10 cellular contexts compared by ENCODE assay signal in genomic region chr6:149043476-149044130, GRCh38.
A peak's percentile ranks its signal among the peaks of the same experiment; 100 is the strongest.
DNase-seq lines count a peak whose midpoint lies in the region; ATAC-seq and TF ChIP-seq lines count a peak whose summit lies in the region.
"Had no signal": no experiment of that assay in that cellular context is flagged by ENCODE, and none has a peak within 500 bp of the region (broad histone marks: within the 10 kb centered on the region; RNA-seq: fewer than 3 reads in every experiment).

No MANE protein-coding gene starts in this region.

- H3K27ac ChIP-seq in C4-2B (no peak overlapping the region), caudate nucleus (ENCODE audit: low read depth, low read length) (no peak overlapping the region), testis (no peak overlapping the region)
- H3K27ac ChIP-seq: epithelial cell of prostate, SK-N-MC had no signal

- H3K4me3 ChIP-seq in foreskin fibroblast (ENCODE audit: low read depth in 1 of 2, low read length in 2 of 2) (no peak overlapping the region), testis (no peak overlapping the region)
- H3K4me3 ChIP-seq: SK-N-MC had no signal

- in situ Hi-C loops in GM13977 (cut with MboI; ENCODE audit: low pct_unique_long_range_greater_than_20kb, low sequenced_read_pairs, unreplicated experiment), result no loop called here

- TF ChIP-seq POLR2A in testis (IDR thresholded peaks at IDR 0.05), result no peak

- no peaks in the 10 kb centered on the region for H3K27me3 ChIP-seq in testis

- TF ChIP-seq CTCF in C4-2B (conservative IDR thresholded peaks at IDR 0.05) (peak; percentile 62), GM13977 (IDR thresholded peaks at IDR 0.05; ENCODE audit: extremely low read depth, insufficient read depth, missing control alignments) (peak; percentile 46), foreskin fibroblast (IDR thresholded peaks at IDR 0.05; ENCODE audit: low read depth, low read length) (peak; percentile 30), testis (IDR thresholded peaks at IDR 0.05) (peak in 1 of 3 experiments; percentile 24)

- H3K36me3 ChIP-seq in testis (ENCODE audit: low read depth, missing control alignments), result no peaks in the 10 kb centered on the region

- ATAC-seq in SK-N-SH treated with all-trans-retinoic acid at 6 μM for 48 hours, result peak; percentile 83

- WGBS in testis, 2 donors, result 89 to 93% methylated on average over 8 to 10 of the region's 10 CpGs

- no peaks in the 10 kb centered on the region for H3K9me3 ChIP-seq in testis

- no peak for DNase-seq in GM13977 (ENCODE audit: low spot score)
- peak in 1 of 2 donors; percentile 45 for DNase-seq in foreskin fibroblast
- DNase-seq in caudate nucleus (lab: John Stamatoyannopoulos, UW), result no peak
- no peak for DNase-seq in kidney tubule cell (ENCODE audit: low spot score)
- no peak for DNase-seq in testis
- DNase-seq in NCI-H2196 (lab: John Stamatoyannopoulos, UW; ENCODE audit: unreplicated experiment), result no peak

- H3K4me1 ChIP-seq in testis, result no peaks in the 10 kb centered on the region

- intact Hi-C loops in testis (cut with DNase I; ENCODE audit: low total_unique reads), result no loop called here

TF ChIP-seq in SK-N-SH treated with all-trans-retinoic acid at 6 μM for 48 hours, 23 proteins besides CTCF, POLR2A, EP300 and RAD21:
- TF ChIP-seq ZFP3 (CRISPR knock-in tag; IDR thresholded peaks at IDR 0.05) (no peak), TCF4 (CRISPR knock-in tag; IDR thresholded peaks at IDR 0.05; ENCODE audit: borderline replicate concordance) (no peak), ESRRG (CRISPR knock-in tag; IDR thresholded peaks at IDR 0.05) (no peak)
